23 cellular contexts compared by ENCODE assay signal in the genomic region with DNA sequence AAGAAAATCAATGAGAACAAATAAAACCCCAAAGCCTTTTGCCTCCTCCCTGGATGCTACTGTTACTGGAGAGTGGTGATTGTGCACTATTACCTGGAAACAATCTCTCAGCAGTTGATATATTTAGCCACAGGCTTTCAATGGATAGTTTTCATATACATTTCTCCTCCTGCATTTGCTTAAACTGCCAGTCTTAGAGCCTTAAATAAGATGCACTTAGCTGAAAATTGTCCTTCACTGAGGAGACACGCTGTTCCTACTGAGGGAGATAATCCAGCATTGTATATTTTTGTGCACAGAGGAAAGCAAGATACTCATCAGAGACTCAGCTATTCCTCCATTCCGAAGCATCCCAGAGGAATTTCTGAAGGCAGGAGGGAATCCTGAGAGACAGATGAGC.
"Had no signal": no experiment of that assay in that cellular context is flagged by ENCODE, and none has a peak within 500 bp of the region (broad histone marks: within the 10 kb centered on the region; RNA-seq: fewer than 3 reads in every experiment).

No MANE protein-coding gene starts in this region.

- H3K4me3 ChIP-seq: colonic mucosa, coronary artery, dorsolateral prefrontal cortex, esophagus muscularis mucosa, esophagus squamous epithelium, gastrocnemius medialis, gastroesophageal sphincter, heart left ventricle, heart right ventricle had no signal

- H3K9me3 ChIP-seq: colonic mucosa, esophagus muscularis mucosa, esophagus squamous epithelium, gastrocnemius medialis, gastroesophageal sphincter, heart left ventricle had no signal

- DNase-seq: colonic mucosa; cortex of kidney; dermis blood vessel endothelial cell; dorsolateral prefrontal cortex; effector CD4-positive, alpha-beta T cell; effector CD8-positive, alpha-beta T cell; effector memory CD4-positive, alpha-beta T cell; effector memory CD8-positive, alpha-beta T cell; endodermal cell; erythroblast; esophagus squamous epithelium; foreskin fibroblast; foreskin keratinocyte; foreskin melanocyte; gastrocnemius medialis; glutamatergic neuron; head of caudate nucleus; heart left ventricle; heart right ventricle had no signal

- H3K36me3 ChIP-seq: colonic mucosa, esophagus muscularis mucosa, esophagus squamous epithelium, gastrocnemius medialis, gastroesophageal sphincter, heart left ventricle, heart right ventricle had no signal

- H3K27me3 ChIP-seq: colonic mucosa, esophagus muscularis mucosa, esophagus squamous epithelium, foreskin keratinocyte, gastrocnemius medialis, gastroesophageal sphincter, heart left ventricle had no signal

- H3K27ac ChIP-seq: colonic mucosa, coronary artery, dorsolateral prefrontal cortex, epithelial cell of prostate, esophagus muscularis mucosa, esophagus squamous epithelium, foreskin keratinocyte, gastrocnemius medialis, gastroesophageal sphincter, heart left ventricle, heart right ventricle had no signal
